Comparison of ENCODE assay signal across 28 cellular contexts in genomic region chr21:31305888-31306287, GRCh38.
"Had no signal": no experiment of that assay in that cellular context is flagged by ENCODE, and none has a peak within 500 bp of the region (broad histone marks: within the 10 kb centered on the region; RNA-seq: fewer than 3 reads in every experiment).

No MANE protein-coding gene starts in this region.

- DNase-seq: activated B cell treated with CpG ODN at 0.5 μM for 24 hours; activated CD4-positive, alpha-beta T cell treated with anti-CD3 and anti-CD28 coated beads for 48 hours; activated CD4-positive, alpha-beta T cell treated with anti-CD3 and anti-CD28 coated beads, Interleukin-2, amount 50 U/mL, for 1 hour; activated CD4-positive, alpha-beta T cell treated with anti-CD3 and anti-CD28 coated beads, Interleukin-2, amount 50 U/mL, for 48 hours; activated CD8-positive, alpha-beta memory T cell treated with anti-CD3 and anti-CD28 coated beads for 24 hours; activated CD8-positive, alpha-beta T cell treated with anti-CD3 and anti-CD28 coated beads for 36 hours; activated effector memory CD4-positive, alpha-beta T cell treated with Interleukin-2 at 50 U/mL for 16 hours; activated gamma-delta T cell treated with Interleukin-2 at 50 U/mL for 16 hours; activated naive CD4-positive, alpha-beta T cell treated with anti-CD3 and anti-CD28 coated beads, Interleukin-2, amount 50 U/mL, for 16 hours; activated naive CD4-positive, alpha-beta T cell treated with Interleukin-2 at 50 U/mL for 16 hours; activated T-cell treated with anti-CD3 and anti-CD28 coated beads, Interleukin-2, amount 50 U/mL, for 4 hours; amniotic stem cell; anterior cingulate cortex; brain microvascular endothelial cell; cortex of kidney; dermis blood vessel endothelial cell; effector CD4-positive, alpha-beta T cell; effector memory CD8-positive, alpha-beta T cell; erythroblast; foreskin keratinocyte; gastrocnemius medialis; glutamatergic neuron; heart right ventricle; hippocampal formation; T1000; WERI-Rb-1 had no signal

- ATAC-seq: activated CD4-positive, CD25-positive, alpha-beta regulatory T cell treated with anti-CD3 and anti-CD28 coated beads, Interleukin-2, amount 50 U/mL, for 24 hours; activated CD8-positive, alpha-beta T cell treated with anti-CD3 and anti-CD28 coated beads for 36 hours; activated T-cell treated with anti-CD3 and anti-CD28 coated beads, Interleukin-2, amount 50 U/mL, for 4 hours; activated T-helper 17 cell treated with anti-CD3 and anti-CD28 coated beads, Interleukin-2, amount 50 U/mL, for 72 hours; effector memory CD8-positive, alpha-beta T cell; foreskin keratinocyte; gastrocnemius medialis; heart right ventricle had no signal
